Comparison of ENCODE assay signal across 7 cellular contexts in genomic region chr10:105279101-105279500, GRCh38.
"Had no signal": no experiment of that assay in that cellular context is flagged by ENCODE, and none has a peak within 500 bp of the region (broad histone marks: within the 10 kb centered on the region; RNA-seq: fewer than 3 reads in every experiment).

No MANE protein-coding gene starts in this region.

- H3K27ac Mint-ChIP-seq: IgD-negative memory B cell had no signal

- H3K27me3 Mint-ChIP-seq: IgD-negative memory B cell had no signal

- H3K27ac ChIP-seq: HL-60 had no signal

- H3K4me3 Mint-ChIP-seq: IgD-negative memory B cell had no signal

- H3K36me3 Mint-ChIP-seq: IgD-negative memory B cell had no signal

- ATAC-seq: HepG2, K562 had no signal

- DNase-seq: IMR-90, KBM-7, KG1 had no signal

- H3K4me3 ChIP-seq: K562 had no signal

- H3K4me1 Mint-ChIP-seq: IgD-negative memory B cell had no signal
